ENCODE assay signal across 13 cellular contexts in the genomic region with DNA sequence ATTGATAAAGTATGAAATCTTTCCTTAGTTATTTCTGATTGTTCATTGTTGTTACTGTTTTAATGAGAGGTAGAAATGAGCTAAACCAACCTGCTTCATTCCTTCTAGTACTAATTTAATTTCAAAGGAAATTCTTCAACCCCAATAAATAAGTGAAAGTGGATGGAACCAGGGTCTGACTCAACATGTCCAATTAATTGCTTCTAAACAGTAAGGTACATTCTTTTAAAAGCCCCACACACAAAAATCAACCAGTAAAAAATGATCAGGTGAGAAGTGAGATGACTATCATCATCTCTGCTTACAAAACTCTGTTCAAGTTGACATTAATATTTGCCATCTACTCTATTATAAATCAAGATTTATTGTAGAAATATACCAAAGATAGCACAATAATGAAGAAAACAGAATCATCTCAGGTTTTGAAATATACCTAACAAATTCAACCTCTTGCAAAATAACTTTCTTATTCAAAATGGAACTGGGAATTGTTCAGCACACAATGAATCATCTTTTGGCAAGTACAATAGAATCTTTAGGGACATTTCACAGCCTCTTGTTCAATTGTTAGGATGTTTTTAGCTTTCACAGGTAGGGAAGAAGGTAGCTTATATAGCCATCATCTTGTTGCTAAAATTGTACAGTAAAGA.
DNase-seq lines count a peak whose midpoint lies in the region; ATAC-seq and TF ChIP-seq lines count a peak whose summit lies in the region.
"Had no signal": no experiment of that assay in that cellular context is flagged by ENCODE, and none has a peak within 500 bp of the region (broad histone marks: within the 10 kb centered on the region; RNA-seq: fewer than 3 reads in every experiment).

No MANE protein-coding gene starts in this region.

- H3K36me3 Mint-ChIP-seq in brain: no peaks in the 10 kb centered on the region
- H3K36me3 Mint-ChIP-seq in activated T-helper 17 cell treated with anti-CD3 and anti-CD28 coated beads, Interleukin-2, amount 50 U/mL, for 72 hours (ENCODE audit: low read depth): no peaks in the 10 kb centered on the region

- no peaks in the 10 kb centered on the region for H3K27me3 Mint-ChIP-seq in brain
- no peaks in the 10 kb centered on the region for H3K27me3 Mint-ChIP-seq in activated T-helper 17 cell treated with anti-CD3 and anti-CD28 coated beads, Interleukin-2, amount 50 U/mL, for 72 hours

- H2AFZ ChIP-seq in hepatocyte: no peak overlapping the region

- peak; percentile 56 for DNase-seq in HCEC 1CT
- no peak for DNase-seq in hepatocyte (ENCODE audit: low spot score)
- no peak for DNase-seq in suprapubic skin (ENCODE audit: low spot score in 2 of 2)
- DNase-seq in HAP-1 (ENCODE audit: low spot score in 2 of 2): no peak
- DNase-seq in GM19240 (ENCODE audit: insufficient read length, low spot score): no peak
- DNase-seq: effector CD4-positive, alpha-beta T cell; NCI-H187; NCI-H748 treated with DMSO at 0.1 percent for 48 hours; Right ventricle myocardium superior had no signal

- H3K27me3 ChIP-seq in hepatocyte (no peaks in the 10 kb centered on the region), suprapubic skin (no peaks in the 10 kb centered on the region), HAP-1 (ENCODE audit: low read depth) (no peaks in the 10 kb centered on the region)

- H3K27ac ChIP-seq in hepatocyte (peak overlapping the region; percentile 67), suprapubic skin (peak overlapping the region; percentile 51)

- peak overlapping the region in 4 of 5 experiments; percentile 71 to 89 (median 85) for H3K27ac Mint-ChIP-seq in brain
- H3K27ac Mint-ChIP-seq in activated T-helper 17 cell treated with anti-CD3 and anti-CD28 coated beads, Interleukin-2, amount 50 U/mL, for 72 hours: no peak overlapping the region

- H3K9me3 ChIP-seq in hepatocyte (ENCODE audit: low read depth) (no peaks in the 10 kb centered on the region), suprapubic skin (no peaks in the 10 kb centered on the region), HAP-1 (no peaks in the 10 kb centered on the region)

- no peaks in the 10 kb centered on the region for H3K9me3 Mint-ChIP-seq in brain
- H3K9me3 Mint-ChIP-seq in activated T-helper 17 cell treated with anti-CD3 and anti-CD28 coated beads, Interleukin-2, amount 50 U/mL, for 72 hours: no peaks in the 10 kb centered on the region

- H3K4me2 ChIP-seq in hepatocyte: peak overlapping the region; percentile 47

- H3K4me1 ChIP-seq in hepatocyte (ENCODE audit: insufficient read depth): peaks cover 25% of the 10 kb centered on the region
- peaks cover 38% of the 10 kb centered on the region for H3K4me1 ChIP-seq in suprapubic skin
- peaks cover 30% of the 10 kb centered on the region for H3K4me1 ChIP-seq in HAP-1

- no peak for TF ChIP-seq CTCF in brain (conservative IDR thresholded peaks at IDR 0.05)
- no peak for TF ChIP-seq CTCF in hepatocyte (IDR thresholded peaks at IDR 0.05; ENCODE audit: poor library complexity)
- TF ChIP-seq CTCF in suprapubic skin (IDR thresholded peaks at IDR 0.05): no peak

- H3K4me3 ChIP-seq in hepatocyte (no peak overlapping the region), suprapubic skin (no peak overlapping the region), HAP-1 (no peak overlapping the region)

- H3K9me2 ChIP-seq in hepatocyte (replicated peaks; ENCODE audit: insufficient read depth): no peaks in the 10 kb centered on the region

- peaks cover 72% of the 10 kb centered on the region for H3K4me1 Mint-ChIP-seq in brain
- no peaks in the 10 kb centered on the region for H3K4me1 Mint-ChIP-seq in activated T-helper 17 cell treated with anti-CD3 and anti-CD28 coated beads, Interleukin-2, amount 50 U/mL, for 72 hours

- TF ChIP-seq EP300 in suprapubic skin (IDR thresholded peaks at IDR 0.05): no peak

- no peak for ATAC-seq in activated T-helper 17 cell treated with anti-CD3 and anti-CD28 coated beads, Interleukin-2, amount 50 U/mL, for 72 hours (replicated peaks)
- no peak for ATAC-seq in GM21423 (IDR thresholded peaks at IDR 0.05; ENCODE audit: unreplicated experiment)
- ATAC-seq: HCT116 had no signal

- no peaks in the 10 kb centered on the region for H3K36me3 ChIP-seq in hepatocyte (replicated peaks; ENCODE audit: insufficient read depth, low read depth)
- no peaks in the 10 kb centered on the region for H3K36me3 ChIP-seq in suprapubic skin
- H3K36me3 ChIP-seq in HAP-1 (replicated peaks): no peaks in the 10 kb centered on the region

- H3K4me3 Mint-ChIP-seq in brain: peak overlapping the region in 2 of 5 experiments; percentile 5 to 27
- no peak overlapping the region for H3K4me3 Mint-ChIP-seq in activated T-helper 17 cell treated with anti-CD3 and anti-CD28 coated beads, Interleukin-2, amount 50 U/mL, for 72 hours

- H4K20me1 ChIP-seq in hepatocyte (ENCODE audit: insufficient read depth, poor library complexity, severe bottlenecking): no peaks in the 10 kb centered on the region

- in situ Hi-C loops in HAP-1 (cut with MboI; ENCODE audit: low sequenced_read_pairs): loop anchor here (25.0 kb wide), 1 partner anchor 401 kb away; a partner anchor contains a TSS

- no peaks in the 10 kb centered on the region for H3K79me2 ChIP-seq in hepatocyte

- no peak for TF ChIP-seq POLR2A in suprapubic skin (IDR thresholded peaks at IDR 0.05)
